9 cellular contexts compared by ENCODE assay signal in the genomic region with DNA sequence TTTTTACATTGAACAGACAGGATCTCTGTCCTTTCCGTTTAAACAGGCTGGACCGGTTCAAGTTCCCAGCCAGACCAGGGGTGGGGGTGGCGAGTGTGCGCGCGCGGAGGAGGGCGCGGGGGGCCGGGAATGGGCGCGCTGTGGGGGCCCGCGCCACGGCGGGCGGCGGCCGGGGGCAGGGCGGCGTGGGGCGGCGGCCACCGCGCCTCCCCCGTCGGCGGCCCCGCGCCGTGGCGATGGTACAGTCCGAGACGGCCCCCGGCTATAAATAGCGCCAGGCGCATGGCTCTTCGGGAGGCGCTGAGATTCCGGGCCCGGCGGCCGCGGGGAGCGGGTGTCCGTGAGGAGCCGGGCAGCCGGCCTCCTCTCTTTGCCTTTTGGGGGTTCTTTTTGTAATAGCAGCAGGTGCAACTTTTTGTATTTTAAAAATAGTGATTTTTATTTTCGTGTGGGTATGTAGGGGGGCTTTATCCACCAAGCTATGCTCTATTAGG. TPM values are rescaled to one million over a fixed set of nuclear protein-coding genes. Genes with fewer than 3 reads are reported as not detected.
A peak's percentile ranks its signal among the peaks of the same experiment; 100 is the strongest.
DNase-seq lines count a peak whose midpoint lies in the region; ATAC-seq and TF ChIP-seq lines count a peak whose summit lies in the region.
"Had no signal": no experiment of that assay in that cellular context is flagged by ENCODE, and none has a peak within 500 bp of the region (broad histone marks: within the 10 kb centered on the region; RNA-seq: fewer than 3 reads in every experiment).

No MANE protein-coding gene starts in this region.

- peak overlapping the region; percentile 72; the same call in 1 of the 2 replicates for H3K27ac Mint-ChIP-seq in GM23338

- H3K4me2 ChIP-seq in GM23338: peak overlapping the region; percentile 99
- no peak overlapping the region for H3K4me2 ChIP-seq in neural cell (ENCODE audit: low read length)
- H3K4me2 ChIP-seq: PC-9 had no signal

- no peak for TF ChIP-seq POLR2A in GM18505 (IDR thresholded peaks at IDR 0.05; ENCODE audit: borderline replicate concordance, extremely low read depth, insufficient read depth, insufficient read length)

- H2AFZ ChIP-seq in GM23338: peak overlapping the region; percentile 98
- H2AFZ ChIP-seq in neural cell (ENCODE audit: low read depth, low read length): peak overlapping the region; percentile 42
- H2AFZ ChIP-seq: PC-9 had no signal

- H3K36me3 Mint-ChIP-seq in GM23338 (ENCODE audit: low read depth): no peaks in the 10 kb centered on the region

- peaks cover 39% of the 10 kb centered on the region for H3K4me1 Mint-ChIP-seq in GM23338

- no peaks in the 10 kb centered on the region for H3K36me3 ChIP-seq in GM23338 (ENCODE audit: insufficient read depth)
- H3K36me3 ChIP-seq in neural cell (ENCODE audit: insufficient read depth, low read length): no peaks in the 10 kb centered on the region

- no peak for TF ChIP-seq EP300 in neural cell (conservative IDR thresholded peaks at IDR 0.05; ENCODE audit: poor library complexity, severe bottlenecking)

- TF ChIP-seq CTCF in GM23338 (conservative IDR thresholded peaks at IDR 0.05; ENCODE audit: low read depth in 2 of 2): no peak
- no peak for TF ChIP-seq CTCF in neural cell (IDR thresholded peaks at IDR 0.05; ENCODE audit: poor library complexity, severe bottlenecking)

- no peaks in the 10 kb centered on the region for H3F3A ChIP-seq in GM23338 (replicated peaks; ENCODE audit: low read depth)
- peaks cover 5% of the 10 kb centered on the region for H3F3A ChIP-seq in neural cell (ENCODE audit: insufficient read depth, low read length, poor library complexity, severe bottlenecking)

- no peaks in the 10 kb centered on the region; the same call in 1 of the 2 replicates for H4K20me1 ChIP-seq in GM23338 (replicated peaks; ENCODE audit: insufficient read depth)
- no peaks in the 10 kb centered on the region for H4K20me1 ChIP-seq in neural cell (ENCODE audit: insufficient read depth)

- H3K27ac ChIP-seq in GM23338 (ENCODE audit: low read depth) (no peak overlapping the region), neural cell (ENCODE audit: low read length) (peak overlapping the region; percentile 91)
- H3K27ac ChIP-seq: PC-9 had no signal

- H3K27me3 Mint-ChIP-seq in GM23338 (ENCODE audit: insufficient read depth, low read depth, poor library complexity): peaks cover 69% of the 10 kb centered on the region

- H3K79me2 ChIP-seq in GM23338 (replicated peaks; ENCODE audit: insufficient read depth): no peaks in the 10 kb centered on the region
- H3K79me2 ChIP-seq in neural cell (replicated peaks; ENCODE audit: insufficient read depth, low read length): peaks cover 79% of the 10 kb centered on the region

- H3K9me3 ChIP-seq in neural cell (ENCODE audit: low read length): no peaks in the 10 kb centered on the region

- H3K4me1 ChIP-seq in GM23338 (ENCODE audit: insufficient read depth): peaks cover 30% of the 10 kb centered on the region

- H3K4me3 ChIP-seq in GM23338: peak overlapping the region; percentile 87
- peak overlapping the region; percentile 84 for H3K4me3 ChIP-seq in neural cell (ENCODE audit: low read length)
- H3K4me3 ChIP-seq: PC-9 had no signal

- H3K27me3 ChIP-seq in GM23338 (ENCODE audit: insufficient read depth) (peaks cover 96% of the 10 kb centered on the region), neural cell (ENCODE audit: insufficient read depth, low read depth, low read length) (peaks cover 16% of the 10 kb centered on the region)

- DNase-seq in GM23338 (ENCODE audit: low spot score) (peak; percentile 77), NCI-H82 (lab: John Stamatoyannopoulos, UW) (peak; percentile 77), fibroblast of gingiva (ENCODE audit: low read depth) (peak; percentile 21)
- no peak for DNase-seq in activated effector memory CD4-positive, alpha-beta T cell treated with anti-CD3 and anti-CD28 coated beads, Interleukin-2, amount 50 U/mL, for 16 hours

- ATAC-seq in GM23338 (peak; percentile 14; the same call in 2 of the 3 replicates), GM18505 (IDR thresholded peaks at IDR 0.05; ENCODE audit: unreplicated experiment) (no peak), HG02870 (IDR thresholded peaks at IDR 0.05; ENCODE audit: unreplicated experiment) (no peak), HG03432 (IDR thresholded peaks at IDR 0.05; ENCODE audit: unreplicated experiment) (no peak)

- no peaks in the 10 kb centered on the region; the same call in 2 of the 3 replicates for H3K9me3 Mint-ChIP-seq in GM23338

- TF ChIP-seq RAD21 in neural cell (conservative IDR thresholded peaks at IDR 0.05): no peak

- peak overlapping the region; percentile 91 for H3K9ac ChIP-seq in neural cell (ENCODE audit: low read length)

- peak overlapping the region; percentile 90 for H3K4me3 Mint-ChIP-seq in GM23338

- H3K9me2 ChIP-seq in GM23338 (ENCODE audit: insufficient read depth): no peaks in the 10 kb centered on the region
- no peaks in the 10 kb centered on the region for H3K9me2 ChIP-seq in neural cell (ENCODE audit: insufficient read depth, low read length)

TF ChIP-seq in GM23338, 12 proteins besides CTCF, POLR2A, EP300 and RAD21:
- peak; percentile 56 for TF ChIP-seq POLR2AphosphoS5 (IDR thresholded peaks at IDR 0.05; ENCODE audit: low read depth)
- TF ChIP-seq ZNF114 (CRISPR knock-in tag; IDR thresholded peaks at IDR 0.05): no peak

TF ChIP-seq in neural cell, 6 proteins besides CTCF, POLR2A, EP300 and RAD21:
- TF ChIP-seq MXI1 (conservative IDR thresholded peaks at IDR 0.05; ENCODE audit: poor library complexity, severe bottlenecking) (peak; percentile 52), EZH2 (IDR thresholded peaks at IDR 0.05; ENCODE audit: borderline replicate concordance, insufficient read depth, low read length, poor library complexity, severe bottlenecking) (no peak), POLR2AphosphoS5 (IDR thresholded peaks at IDR 0.05) (peak; percentile 87), SMC3 (conservative IDR thresholded peaks at IDR 0.05; ENCODE audit: poor library complexity) (no peak), TAF1 (IDR thresholded peaks at IDR 0.05; ENCODE audit: low read depth) (peak; percentile 80)
- TF ChIP-seq, protein P1, sequence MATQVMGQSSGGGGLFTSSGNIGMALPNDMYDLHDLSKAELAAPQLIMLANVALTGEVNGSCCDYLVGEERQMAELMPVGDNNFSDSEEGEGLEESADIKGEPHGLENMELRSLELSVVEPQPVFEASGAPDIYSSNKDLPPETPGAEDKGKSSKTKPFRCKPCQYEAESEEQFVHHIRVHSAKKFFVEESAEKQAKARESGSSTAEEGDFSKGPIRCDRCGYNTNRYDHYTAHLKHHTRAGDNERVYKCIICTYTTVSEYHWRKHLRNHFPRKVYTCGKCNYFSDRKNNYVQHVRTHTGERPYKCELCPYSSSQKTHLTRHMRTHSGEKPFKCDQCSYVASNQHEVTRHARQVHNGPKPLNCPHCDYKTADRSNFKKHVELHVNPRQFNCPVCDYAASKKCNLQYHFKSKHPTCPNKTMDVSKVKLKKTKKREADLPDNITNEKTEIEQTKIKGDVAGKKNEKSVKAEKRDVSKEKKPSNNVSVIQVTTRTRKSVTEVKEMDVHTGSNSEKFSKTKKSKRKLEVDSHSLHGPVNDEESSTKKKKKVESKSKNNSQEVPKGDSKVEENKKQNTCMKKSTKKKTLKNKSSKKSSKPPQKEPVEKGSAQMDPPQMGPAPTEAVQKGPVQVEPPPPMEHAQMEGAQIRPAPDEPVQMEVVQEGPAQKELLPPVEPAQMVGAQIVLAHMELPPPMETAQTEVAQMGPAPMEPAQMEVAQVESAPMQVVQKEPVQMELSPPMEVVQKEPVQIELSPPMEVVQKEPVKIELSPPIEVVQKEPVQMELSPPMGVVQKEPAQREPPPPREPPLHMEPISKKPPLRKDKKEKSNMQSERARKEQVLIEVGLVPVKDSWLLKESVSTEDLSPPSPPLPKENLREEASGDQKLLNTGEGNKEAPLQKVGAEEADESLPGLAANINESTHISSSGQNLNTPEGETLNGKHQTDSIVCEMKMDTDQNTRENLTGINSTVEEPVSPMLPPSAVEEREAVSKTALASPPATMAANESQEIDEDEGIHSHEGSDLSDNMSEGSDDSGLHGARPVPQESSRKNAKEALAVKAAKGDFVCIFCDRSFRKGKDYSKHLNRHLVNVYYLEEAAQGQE (IDR thresholded peaks at IDR 0.05; ENCODE audit: borderline replicate concordance): peak; percentile 74

RNA-seq across cellular contexts. Expression of gene CELF4, which starts 0.4 kb away (rescaled TPM):
- total RNA-seq in GM23338 (2014; rRNA removed; shearing (Covaris generic)): 2.6 and 3.6 TPM in 2 replicates
- 6.7 and 8.3 TPM in 2 replicates for polyA plus RNA-seq in GM23338 (2016; fragmentation: Nextera tagmentation; extraction: Ambion mirVana)
- 191 and 206 TPM in 2 replicates for polyA plus RNA-seq in neural cell
- 171 and 217 TPM in 2 replicates for polyA minus RNA-seq in neural cell

Comparison
In these comparisons a context has a peak if more than half of its experiments do, and no peak if none do; other contexts are left out.
1. RNA of gene CELF4, which starts 0.4 kb away (polyA plus RNA-seq): 191 to 206 TPM in neural cell; 6.7 to 8.3 TPM in GM23338; every median in the first group is over 10 times any median in the second.